ENCODE assay signal across 8 cellular contexts in the genomic region with DNA sequence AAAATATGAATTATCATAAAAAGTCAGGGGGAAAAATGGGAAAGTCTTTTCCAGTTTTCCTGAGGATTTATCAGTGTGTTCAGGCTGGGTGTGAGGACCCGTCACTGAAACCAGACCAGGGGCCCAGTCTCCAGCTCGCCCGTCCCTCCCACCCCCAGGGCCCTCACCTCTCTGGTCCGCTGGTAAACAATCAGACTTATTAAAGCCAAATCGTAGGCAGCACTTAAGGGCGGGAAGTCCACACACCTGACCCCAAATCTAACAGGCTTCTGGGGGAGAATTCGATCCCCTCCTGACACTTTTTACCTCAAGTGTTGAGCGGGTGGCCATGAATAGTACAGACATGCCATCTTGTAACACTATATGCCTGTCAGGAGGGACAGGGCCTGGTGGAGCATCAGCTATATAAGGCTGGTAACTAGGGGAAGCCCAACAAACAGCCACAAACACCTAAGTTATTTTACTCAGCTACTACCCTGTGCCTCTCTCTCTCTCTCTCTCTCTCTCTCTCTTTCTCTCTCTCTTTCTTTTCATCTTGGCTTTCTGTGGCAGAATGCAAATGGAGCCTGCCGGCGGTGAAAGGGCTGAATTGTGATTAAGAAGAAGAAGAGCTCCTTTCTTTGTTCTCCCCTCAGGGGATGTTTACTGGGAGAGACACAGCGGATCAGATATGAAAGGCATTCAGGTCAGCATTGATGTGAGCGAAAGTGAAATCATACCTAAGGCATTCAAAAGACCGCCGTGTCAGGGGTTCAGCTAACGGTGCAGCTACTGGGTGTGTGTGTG. TPM values are rescaled to one million over a fixed set of nuclear protein-coding genes. Genes with fewer than 3 reads are reported as not detected.
A peak's percentile ranks its signal among the peaks of the same experiment; 100 is the strongest.
DNase-seq lines count a peak whose midpoint lies in the region; ATAC-seq lines count a peak whose summit lies in the region.

No MANE protein-coding gene starts in this region.

- H3K9me3 Mint-ChIP-seq in effector memory CD8-positive, alpha-beta T cell: peaks cover 0 to 2% of the 10 kb centered on the region in 2 donors

- DNase-seq in NCI-H82 (lab: John Stamatoyannopoulos, UW): peak; percentile 32
- no peak for DNase-seq in NCI-H82 treated with DMSO at 0.1 percent for 48 hours (lab: John Stamatoyannopoulos, UW; ENCODE audit: unreplicated experiment)
- peak; percentile 51 for DNase-seq in NCI-H345 treated with DMSO at 0.1 percent for 48 hours (lab: John Stamatoyannopoulos, UW; ENCODE audit: unreplicated experiment)
- DNase-seq in effector memory CD8-positive, alpha-beta T cell: peak; percentile 61 to 70 (median 61)
- DNase-seq in myocyte (ENCODE audit: low read depth): peak; percentile 90
- no peak for DNase-seq in NCI-H2029 treated with DMSO at 0.1 percent for 48 hours (lab: John Stamatoyannopoulos, UW)
- no peak for DNase-seq in activated CD8-positive, alpha-beta memory T cell treated with anti-CD3 and anti-CD28 coated beads for 24 hours

- peaks cover 69 to 87% of the 10 kb centered on the region in 2 donors for H3K4me1 Mint-ChIP-seq in effector memory CD8-positive, alpha-beta T cell (ENCODE audit: low read depth in 2 of 2)

- peaks cover 7 to 10% of the 10 kb centered on the region in 2 donors for H3K27me3 Mint-ChIP-seq in effector memory CD8-positive, alpha-beta T cell

- peaks cover 92% of the 10 kb centered on the region for H3K36me3 Mint-ChIP-seq in effector memory CD8-positive, alpha-beta T cell (ENCODE audit: insufficient read depth)

- ATAC-seq in HG02623 (IDR thresholded peaks at IDR 0.05; ENCODE audit: unreplicated experiment): peak; percentile 64
- ATAC-seq in effector memory CD8-positive, alpha-beta T cell (replicated peaks): peak; percentile 77

- peak overlapping the region in 1 of 2 donors; percentile 98 for H3K27ac Mint-ChIP-seq in effector memory CD8-positive, alpha-beta T cell

- H3K4me3 Mint-ChIP-seq in effector memory CD8-positive, alpha-beta T cell: peak overlapping the region in 1 of 2 donors; percentile 74

RNA-seq across cellular contexts. Expression of a gene that starts 9.5 kb away (rescaled TPM):
- total RNA-seq in myocyte: 164 and 199 TPM in 2 replicates
- 56.3 TPM for polyA plus RNA-seq in myocyte (2012)

Comparison
In these comparisons a context has a peak if more than half of its experiments do, and no peak if none do; other contexts are left out.
1. DNase-seq: peak in NCI-H82 (single experiment), NCI-H345 treated with DMSO at 0.1 percent for 48 hours (single experiment), effector memory CD8-positive, alpha-beta T cell (3 of 3) and myocyte (single experiment); none in NCI-H82 treated with DMSO at 0.1 percent for 48 hours (single experiment), NCI-H2029 treated with DMSO at 0.1 percent for 48 hours (single experiment) and activated CD8-positive, alpha-beta memory T cell treated with anti-CD3 and anti-CD28 coated beads for 24 hours (single experiment).